Comparison of ENCODE assay signal across 10 cellular contexts in the genomic region with DNA sequence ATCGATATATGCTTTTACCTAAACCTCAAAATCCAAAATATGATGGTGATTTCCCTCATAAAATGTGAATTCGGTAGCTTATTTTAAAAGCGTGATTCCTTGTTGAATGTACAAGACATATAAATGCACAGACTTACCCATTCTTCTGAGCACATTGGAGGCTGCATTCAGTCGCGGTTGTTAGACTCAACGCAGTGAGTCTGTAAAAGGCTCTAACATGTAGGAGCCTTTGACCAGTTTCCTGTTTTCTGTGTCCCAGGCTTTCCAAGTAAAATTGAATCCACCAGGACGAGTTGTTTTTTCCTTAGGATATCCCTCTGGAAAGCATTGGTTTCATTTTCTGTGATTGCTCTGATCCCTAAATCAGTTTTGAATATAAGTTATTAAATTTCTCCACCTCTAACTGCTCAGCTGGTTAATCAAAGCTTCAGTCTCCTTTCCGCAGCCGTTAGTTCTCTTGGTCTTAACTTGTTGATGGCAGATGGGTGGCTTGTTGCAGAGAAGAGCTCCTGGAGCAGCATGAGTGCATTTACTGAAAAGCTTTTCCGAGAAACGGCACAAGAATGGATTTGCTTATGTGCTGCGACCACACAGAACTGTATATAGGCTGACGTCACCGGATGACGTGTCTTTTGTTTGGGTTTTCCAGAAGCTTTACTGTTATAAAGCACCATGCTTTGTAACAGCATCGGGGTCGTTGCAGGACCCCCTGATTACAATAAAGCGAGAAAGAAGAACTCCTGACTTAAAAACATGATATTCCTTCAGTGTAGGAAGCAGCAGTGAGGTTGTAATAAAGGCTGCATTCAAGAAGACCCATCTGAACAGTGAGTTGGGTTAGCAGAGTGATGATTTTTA. TPM values are rescaled to one million over a fixed set of nuclear protein-coding genes. Genes with fewer than 3 reads are reported as not detected.
DNase-seq lines count a peak whose midpoint lies in the region; ATAC-seq and TF ChIP-seq lines count a peak whose summit lies in the region.
"Had no signal": no experiment of that assay in that cellular context is flagged by ENCODE, and none has a peak within 500 bp of the region (broad histone marks: within the 10 kb centered on the region; RNA-seq: fewer than 3 reads in every experiment).

A gene with protein sequence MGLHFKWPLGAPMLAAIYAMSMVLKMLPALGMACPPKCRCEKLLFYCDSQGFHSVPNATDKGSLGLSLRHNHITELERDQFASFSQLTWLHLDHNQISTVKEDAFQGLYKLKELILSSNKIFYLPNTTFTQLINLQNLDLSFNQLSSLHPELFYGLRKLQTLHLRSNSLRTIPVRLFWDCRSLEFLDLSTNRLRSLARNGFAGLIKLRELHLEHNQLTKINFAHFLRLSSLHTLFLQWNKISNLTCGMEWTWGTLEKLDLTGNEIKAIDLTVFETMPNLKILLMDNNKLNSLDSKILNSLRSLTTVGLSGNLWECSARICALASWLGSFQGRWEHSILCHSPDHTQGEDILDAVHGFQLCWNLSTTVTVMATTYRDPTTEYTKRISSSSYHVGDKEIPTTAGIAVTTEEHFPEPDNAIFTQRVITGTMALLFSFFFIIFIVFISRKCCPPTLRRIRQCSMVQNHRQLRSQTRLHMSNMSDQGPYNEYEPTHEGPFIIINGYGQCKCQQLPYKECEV (minus strand): TSS at position 565 of the 858 bp plus-strand sequence. CDS start 424 bp downstream, at position 141.

- H3K4me1 Mint-ChIP-seq in GM23338 = peaks cover 78% of the 10 kb centered on the region

- no peak within 1 kb of the TSS for H3K9ac ChIP-seq in adipocyte (ENCODE audit: low read length)

- H3K27me3 ChIP-seq in GM23338 (ENCODE audit: insufficient read depth) (no peaks in the 10 kb centered on the region), adipocyte (replicated peaks; ENCODE audit: control insufficient read depth, insufficient read depth, low read length) (no peaks in the 10 kb centered on the region), sigmoid colon (no peaks in the 10 kb centered on the region), ovary (no peaks in the 10 kb centered on the region)

- H3K9me3 ChIP-seq in adipocyte (ENCODE audit: control insufficient read depth, low read length) = no peaks in the 10 kb centered on the region
- no peaks in the 10 kb centered on the region for H3K9me3 ChIP-seq in sigmoid colon
- no peaks in the 10 kb centered on the region for H3K9me3 ChIP-seq in ovary

- WGBS in sigmoid colon, 2 donors = 75 to 85% methylated on average over 18 of the region's 18 CpGs
- WGBS in ovary, 3 donors = 70 to 80% (median 77%) methylated on average over 18 of the region's 18 CpGs

- no peak for TF ChIP-seq CTCF in GM23338 (conservative IDR thresholded peaks at IDR 0.05; ENCODE audit: low read depth in 2 of 2)
- TF ChIP-seq CTCF in sigmoid colon (IDR thresholded peaks at IDR 0.05) = no peak
- no peak for TF ChIP-seq CTCF in ovary (IDR thresholded peaks at IDR 0.05)

- H3K36me3 ChIP-seq in GM23338 (ENCODE audit: insufficient read depth) = no peaks in the 10 kb centered on the region
- peaks cover 2% of the 10 kb centered on the region for H3K36me3 ChIP-seq in adipocyte (ENCODE audit: control insufficient read depth, insufficient read depth, low read length, severe bottlenecking)
- no peaks in the 10 kb centered on the region for H3K36me3 ChIP-seq in sigmoid colon
- H3K36me3 ChIP-seq in ovary = no peaks in the 10 kb centered on the region

- H3K9me2 ChIP-seq in GM23338 (ENCODE audit: insufficient read depth) = no peaks in the 10 kb centered on the region

- peak within 1 kb of the TSS; percentile 77; the same call in 1 of the 2 replicates for H3K27ac Mint-ChIP-seq in GM23338

- ATAC-seq in GM23338 (no peak), GM19328 (IDR thresholded peaks at IDR 0.05; ENCODE audit: unreplicated experiment) (no peak)
- ATAC-seq: left cardiac atrium had no signal

- H4K20me1 ChIP-seq in GM23338 (replicated peaks; ENCODE audit: insufficient read depth) = peaks cover 12% of the 10 kb centered on the region; the same call in 1 of the 2 replicates

- peak within 1 kb of the TSS; percentile 1; the same call in 1 of the 2 replicates for H3K27ac ChIP-seq in GM23338 (ENCODE audit: low read depth)
- H3K27ac ChIP-seq in sigmoid colon = peak within 1 kb of the TSS in 3 of 4 donors; percentile 5 to 47 (median 34)
- H3K27ac ChIP-seq in ovary = no peak within 1 kb of the TSS

- H3K27me3 Mint-ChIP-seq in GM23338 (ENCODE audit: insufficient read depth, low read depth, poor library complexity) = peaks cover 9% of the 10 kb centered on the region

- H3K4me3 ChIP-seq in GM23338 (no peak within 1 kb of the TSS), adipocyte (ENCODE audit: low read length) (peak within 1 kb of the TSS; percentile 18), sigmoid colon (peak within 1 kb of the TSS in 3 of 4 donors; percentile 17 to 34 (median 30)), ovary (no peak within 1 kb of the TSS)

- H3F3A ChIP-seq in GM23338 (replicated peaks; ENCODE audit: low read depth) = no peaks in the 10 kb centered on the region; the same call in 1 of the 2 replicates

- TF ChIP-seq POLR2A in sigmoid colon (IDR thresholded peaks at IDR 0.05) (no peak), ovary (IDR thresholded peaks at IDR 0.05) (no peak)

- intact Hi-C loops in sigmoid colon (cut with DNase I) (no loop called here), ovary (cut with DNase I) (no loop called here)

- peaks cover 78% of the 10 kb centered on the region for H3K79me2 ChIP-seq in GM23338 (replicated peaks; ENCODE audit: insufficient read depth)

- DNase-seq in GM23338 (ENCODE audit: low spot score) = no peak
- peak; percentile 89 for DNase-seq in adipocyte (ENCODE audit: low read depth)
- peak; percentile 71 for DNase-seq in glomerular visceral epithelial cell (ENCODE audit: extremely low spot score)
- no peak for DNase-seq in sigmoid colon
- DNase-seq in ovary = no peak
- no peak for DNase-seq in NK-92 treated with Interleukin-12 subunit alpha and Interleukin-12 subunit beta, amount 100 ng/mL, for 24 hours (lab: John Stamatoyannopoulos, UW)
- DNase-seq in NCI-H69 (lab: John Stamatoyannopoulos, UW) = no peak
- DNase-seq: activated T-cell treated with anti-CD3 and anti-CD28 coated beads for 4 hours, left cardiac atrium had no signal

- no peaks in the 10 kb centered on the region for H3K36me3 Mint-ChIP-seq in GM23338 (ENCODE audit: low read depth)

- peak within 1 kb of the TSS; percentile 49 for H3K4me2 ChIP-seq in GM23338

- no peak within 1 kb of the TSS for H2AFZ ChIP-seq in GM23338

- H3K4me1 ChIP-seq in GM23338 (ENCODE audit: insufficient read depth) = peaks cover 72% of the 10 kb centered on the region
- H3K4me1 ChIP-seq in adipocyte (ENCODE audit: control insufficient read depth, insufficient read depth, low read length) = no peaks in the 10 kb centered on the region
- peaks cover 0 to 62% (median 45%) of the 10 kb centered on the region in 4 donors for H3K4me1 ChIP-seq in sigmoid colon
- H3K4me1 ChIP-seq in ovary (ENCODE audit: insufficient read depth) = peaks cover 8% of the 10 kb centered on the region

- H3K9me3 Mint-ChIP-seq in GM23338 = no peaks in the 10 kb centered on the region

- TF ChIP-seq EP300 in sigmoid colon (IDR thresholded peaks at IDR 0.05) (no peak), ovary (IDR thresholded peaks at IDR 0.05) (no peak)

- H3K4me3 Mint-ChIP-seq in GM23338 = no peak within 1 kb of the TSS

TF ChIP-seq in GM23338, 12 proteins besides CTCF, POLR2A, EP300 and RAD21 (continues in another document):
- TF ChIP-seq, protein P1, sequence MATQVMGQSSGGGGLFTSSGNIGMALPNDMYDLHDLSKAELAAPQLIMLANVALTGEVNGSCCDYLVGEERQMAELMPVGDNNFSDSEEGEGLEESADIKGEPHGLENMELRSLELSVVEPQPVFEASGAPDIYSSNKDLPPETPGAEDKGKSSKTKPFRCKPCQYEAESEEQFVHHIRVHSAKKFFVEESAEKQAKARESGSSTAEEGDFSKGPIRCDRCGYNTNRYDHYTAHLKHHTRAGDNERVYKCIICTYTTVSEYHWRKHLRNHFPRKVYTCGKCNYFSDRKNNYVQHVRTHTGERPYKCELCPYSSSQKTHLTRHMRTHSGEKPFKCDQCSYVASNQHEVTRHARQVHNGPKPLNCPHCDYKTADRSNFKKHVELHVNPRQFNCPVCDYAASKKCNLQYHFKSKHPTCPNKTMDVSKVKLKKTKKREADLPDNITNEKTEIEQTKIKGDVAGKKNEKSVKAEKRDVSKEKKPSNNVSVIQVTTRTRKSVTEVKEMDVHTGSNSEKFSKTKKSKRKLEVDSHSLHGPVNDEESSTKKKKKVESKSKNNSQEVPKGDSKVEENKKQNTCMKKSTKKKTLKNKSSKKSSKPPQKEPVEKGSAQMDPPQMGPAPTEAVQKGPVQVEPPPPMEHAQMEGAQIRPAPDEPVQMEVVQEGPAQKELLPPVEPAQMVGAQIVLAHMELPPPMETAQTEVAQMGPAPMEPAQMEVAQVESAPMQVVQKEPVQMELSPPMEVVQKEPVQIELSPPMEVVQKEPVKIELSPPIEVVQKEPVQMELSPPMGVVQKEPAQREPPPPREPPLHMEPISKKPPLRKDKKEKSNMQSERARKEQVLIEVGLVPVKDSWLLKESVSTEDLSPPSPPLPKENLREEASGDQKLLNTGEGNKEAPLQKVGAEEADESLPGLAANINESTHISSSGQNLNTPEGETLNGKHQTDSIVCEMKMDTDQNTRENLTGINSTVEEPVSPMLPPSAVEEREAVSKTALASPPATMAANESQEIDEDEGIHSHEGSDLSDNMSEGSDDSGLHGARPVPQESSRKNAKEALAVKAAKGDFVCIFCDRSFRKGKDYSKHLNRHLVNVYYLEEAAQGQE (IDR thresholded peaks at IDR 0.05; ENCODE audit: unreplicated experiment) = no peak
- TF ChIP-seq JUNB (IDR thresholded peaks at IDR 0.05; ENCODE audit: unreplicated experiment) (no peak), NANOG (IDR thresholded peaks at IDR 0.05; ENCODE audit: borderline replicate concordance) (no peak), EZH2 (IDR thresholded peaks at IDR 0.05; ENCODE audit: low read depth, unreplicated experiment) (no peak), POLR2AphosphoS5 (IDR thresholded peaks at IDR 0.05; ENCODE audit: low read depth) (no peak), ZNF331 (CRISPR knock-in tag; IDR thresholded peaks at IDR 0.05; ENCODE audit: low read depth) (no peak)

RNA-seq across cellular contexts. Expression of the gene that starts here (rescaled TPM):
- total RNA-seq in GM23338 (2014; rRNA removed; shearing (Covaris generic)) = not detected in 2 replicates
- polyA plus RNA-seq in GM23338 (2016; fragmentation: Nextera tagmentation; extraction: Ambion mirVana) (0.89 and 1.5 TPM in 2 replicates), sigmoid colon (under 1 TPM in 1 of 3 donors, not detected in 2; 0.32 TPM), ovary (under 1 TPM; 0.07 to 0.15 TPM)
- total RNA-seq in sigmoid colon (1 to 10 TPM in 1 of 4 donors, under 1 TPM in 3; 0.16 to 1.1 (median 0.34) TPM), ovary (under 1 TPM; 0.11 to 0.92 (median 0.24) TPM)

Comparison
In these comparisons a context has a peak if more than half of its experiments do, and no peak if none do; other contexts are left out.
1. DNase-seq: peak in adipocyte (single experiment) and glomerular visceral epithelial cell (single experiment); none in GM23338 (single experiment), sigmoid colon (single experiment), ovary (0 of 5), NK-92 treated with Interleukin-12 subunit alpha and Interleukin-12 subunit beta, amount 100 ng/mL, for 24 hours (single experiment) and NCI-H69 (single experiment).
2. H3K27ac ChIP-seq: peak in GM23338 (single experiment) and sigmoid colon (3 of 4); none in ovary (0 of 2).
3. H3K4me3 ChIP-seq: peak in adipocyte (single experiment) and sigmoid colon (3 of 4); none in GM23338 (single experiment) and ovary (single experiment).